ENCODE assay signal across 34 cellular contexts in genomic region chr7:153090757-153091156, GRCh38.
DNase-seq lines count a peak whose midpoint lies in the region; ATAC-seq, FAIRE-seq and TF ChIP-seq lines count a peak whose summit lies in the region.
"Had no signal": no experiment of that assay in that cellular context is flagged by ENCODE, and none has a peak within 500 bp of the region (broad histone marks: within the 10 kb centered on the region; RNA-seq: fewer than 3 reads in every experiment).

No MANE protein-coding gene starts in this region.

- FAIRE-seq in D721Med (lab: Jason Lieb, UNC): no peak
- FAIRE-seq: GM18507, GM19239, H54, pancreas had no signal

- TF ChIP-seq CTCF in D721Med (IDR thresholded peaks at IDR 0.05; ENCODE audit: insufficient read depth, missing control alignments) (peak; percentile 19), KMS-11 (conservative IDR thresholded peaks at IDR 0.05; ENCODE audit: low read depth, low read length) (peak; percentile 37; the same call in 1 of the 2 replicates), Panc1 (IDR thresholded peaks at IDR 0.05) (peak; percentile 23; the same call in 1 of the 2 replicates)

- ATAC-seq in Panc1 (no peak), GM21515 (IDR thresholded peaks at IDR 0.05; ENCODE audit: unreplicated experiment) (no peak)
- ATAC-seq: activated CD4-positive, alpha-beta T cell treated with anti-CD3 and anti-CD28 coated beads for 36 hours; activated CD8-positive, alpha-beta T cell treated with anti-CD3 and anti-CD28 coated beads, Interleukin-2, amount 10 ng/mL, durations not matched to agents 7 days and 5 days; activated T-helper 17 cell treated with anti-CD3 and anti-CD28 coated beads, Interleukin-2, amount 50 U/mL, for 72 hours; left colon; pancreas; PC-3; Right ventricle myocardium inferior; stimulated activated naive CD8-positive, alpha-beta T cell treated with anti-CD3 and anti-CD28 coated beads, Interleukin-15, amount 100 ng/mL, for 72 hours had no signal

- H3K27ac ChIP-seq in KMS-11 (peak overlapping the region; percentile 86), Panc1 (ENCODE audit: low read length) (no peak overlapping the region)
- H3K27ac ChIP-seq: adrenal gland; BLaER1 treated with 17β-estradiol and CSF1 and Interleukin-3, amounts not matched to agents 10 nM and 100 nM; pancreas; right atrium auricular region; thyroid gland; vagina had no signal

- in situ Hi-C loops in Panc1 (cut with HindIII; ENCODE audit: low pct_unique_long_range_greater_than_20kb, low sequenced_read_pairs): no loop called here

- no peaks in the 10 kb centered on the region for H3K36me3 ChIP-seq in KMS-11 (ENCODE audit: insufficient read depth)
- H3K36me3 ChIP-seq in Panc1 (ENCODE audit: control insufficient read depth, insufficient read depth, low read length): no peaks in the 10 kb centered on the region
- H3K36me3 ChIP-seq: adrenal gland; BLaER1 treated with 17β-estradiol and CSF1 and Interleukin-3, amounts not matched to agents 10 nM and 100 nM; pancreas; right atrium auricular region; thyroid gland; vagina had no signal

- intact Hi-C loops in Panc1 (cut with micrococcal nuclease; ENCODE audit: unreplicated experiment): no loop called here

- H3K79me2 ChIP-seq in KMS-11 (ENCODE audit: insufficient read depth, low read depth): no peaks in the 10 kb centered on the region

- H3K27me3 ChIP-seq in KMS-11 (ENCODE audit: insufficient read depth, low read depth) (no peaks in the 10 kb centered on the region), Panc1 (ENCODE audit: control insufficient read depth, insufficient read depth, low read length) (peaks cover 15% of the 10 kb centered on the region)
- H3K27me3 ChIP-seq: adrenal gland; BLaER1 treated with 17β-estradiol and CSF1 and Interleukin-3, amounts not matched to agents 10 nM and 100 nM; pancreas; right atrium auricular region; thyroid gland; vagina had no signal

- peak overlapping the region; percentile 55 for H3K9ac ChIP-seq in KMS-11
- H3K9ac ChIP-seq: BLaER1 treated with 17β-estradiol and CSF1 and Interleukin-3, amounts not matched to agents 10 nM and 100 nM had no signal

- H4K20me1 ChIP-seq in KMS-11 (ENCODE audit: insufficient read depth): no peaks in the 10 kb centered on the region

- H3K9me3 ChIP-seq in Panc1 (ENCODE audit: control insufficient read depth, insufficient read depth, low read depth, low read length): no peaks in the 10 kb centered on the region
- H3K9me3 ChIP-seq: adrenal gland, pancreas, right atrium auricular region, thyroid gland, vagina had no signal

- H3K4me3 ChIP-seq in KMS-11 (IDR thresholded peaks at IDR 0.05; ENCODE audit: insufficient read depth, low read depth, low read length) (no peak overlapping the region), Panc1 (ENCODE audit: low read depth in 2 of 2, low read length in 2 of 2) (no peak overlapping the region)
- H3K4me3 ChIP-seq: adrenal gland; BLaER1 treated with 17β-estradiol and CSF1 and Interleukin-3, amounts not matched to agents 10 nM and 100 nM; pancreas; right atrium auricular region; smooth muscle cell; thyroid gland; vagina had no signal

- POLR2A ChIA-PET in Panc1 (lab: Charles Lee): no interaction called here

- CTCF ChIA-PET in Panc1 (lab: Charles Lee): no interaction called here

- H2AFZ ChIP-seq in KMS-11 (ENCODE audit: low read depth): peak overlapping the region; percentile 19; the same call in 1 of the 2 replicates

- DNase-seq in D721Med (ENCODE audit: insufficient read length, low spot score) (no peak), Panc1 (ENCODE audit: low read depth, low spot score) (no peak), medulla oblongata (ENCODE audit: extremely low spot score) (peak; percentile 8), DMS79 treated with DMSO at 0.1 percent for 48 hours (lab: John Stamatoyannopoulos, UW) (no peak), NCI-H2081 (lab: John Stamatoyannopoulos, UW) (no peak)
- DNase-seq: activated CD4-positive, alpha-beta T cell treated with anti-CD3 and anti-CD28 coated beads for 36 hours; activated CD8-positive, alpha-beta T cell treated with anti-CD3 and anti-CD28 coated beads, Interleukin-2, amount 10 ng/mL, durations not matched to agents 7 days and 5 days; activated naive CD4-positive, alpha-beta T cell treated with anti-CD3 and anti-CD28 coated beads, Interleukin-2, amount 10 ng/mL, durations not matched to agents 7 days and 5 days; adrenal gland; central memory CD4-positive, alpha-beta T cell; KBM-7; left colon; mesenchymal stem cell; NCI-H1436 treated with DMSO at 0.1 percent for 48 hours; NCI-H2171 treated with DMSO at 0.1 percent for 48 hours; NCI-H510A; NK-92 treated with Interleukin-12 subunit alpha and Interleukin-12 subunit beta, amount 100 ng/mL, for 24 hours; pancreas; PC-3; stimulated activated CD4-positive, alpha-beta T cell treated with anti-CD3 and anti-CD28 coated beads, Interleukin-1b, Interleukin-23, amount 100 ng/mL, for 48 hours; stimulated activated CD8-positive, alpha-beta memory T cell treated with anti-CD3 and anti-CD28 coated beads, Interleukin-4, amount 100 ng/mL, for 48 hours; stimulated activated naive CD8-positive, alpha-beta T cell treated with anti-CD3 and anti-CD28 coated beads, Interleukin-15, amount 100 ng/mL, for 72 hours; thyroid gland had no signal

- no TSS peak for BruUV-seq in Panc1 (replicated peaks; lab: Mats Ljungman, UMichigan)

- peak overlapping the region; percentile 61 for H3K4me2 ChIP-seq in KMS-11
- H3K4me2 ChIP-seq: BLaER1 treated with 17β-estradiol and CSF1 and Interleukin-3, amounts not matched to agents 10 nM and 100 nM; smooth muscle cell had no signal

- peaks cover 33% of the 10 kb centered on the region for H3K4me1 ChIP-seq in KMS-11 (ENCODE audit: low read depth, poor library complexity, severe bottlenecking)
- H3K4me1 ChIP-seq in Panc1 (ENCODE audit: control insufficient read depth, insufficient read depth, low read length): no peaks in the 10 kb centered on the region
- H3K4me1 ChIP-seq: adrenal gland; BLaER1 treated with 17β-estradiol and CSF1 and Interleukin-3, amounts not matched to agents 10 nM and 100 nM; pancreas; right atrium auricular region; thyroid gland; vagina had no signal
